ENCODE assay signal across 17 cellular contexts in the genomic region with DNA sequence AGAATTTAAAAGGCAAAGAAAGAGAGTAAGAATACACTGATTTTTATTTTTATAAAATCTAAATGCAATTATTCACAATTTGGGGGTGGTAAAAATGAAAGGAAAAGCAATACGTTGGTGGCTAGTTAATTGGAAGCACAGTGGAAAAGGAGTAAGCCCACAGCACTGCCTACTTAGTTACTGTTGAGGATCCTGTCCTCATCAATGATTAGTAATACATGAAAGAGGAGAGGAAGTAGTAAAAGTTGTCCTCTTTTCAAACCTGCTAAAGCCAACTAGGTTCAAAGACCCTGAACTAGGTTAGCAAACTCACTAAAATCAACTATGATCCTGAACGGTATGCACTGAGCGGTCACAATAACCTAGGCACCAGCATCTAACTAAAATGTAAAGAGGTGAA.
"Had no signal": no experiment of that assay in that cellular context is flagged by ENCODE, and none has a peak within 500 bp of the region (broad histone marks: within the 10 kb centered on the region; RNA-seq: fewer than 3 reads in every experiment).

No MANE protein-coding gene starts in this region.

- H3K27ac Mint-ChIP-seq: effector memory CD8-positive, alpha-beta T cell; immature natural killer cell; nephron progenitor cell had no signal

- H3K27me3 Mint-ChIP-seq: effector memory CD8-positive, alpha-beta T cell; naive thymus-derived CD8-positive, alpha-beta T cell had no signal

- DNase-seq: cortex of kidney; effector memory CD8-positive, alpha-beta T cell; hypothalamus; immature natural killer cell; islet precursor cell; left ventricle myocardium superior; lower lobe of right lung; naive thymus-derived CD8-positive, alpha-beta T cell; nephron progenitor cell; nucleus accumbens; stimulated activated CD4-positive, alpha-beta T cell treated with anti-CD3 and anti-CD28 coated beads, Interleukin-12 subunit alpha, Interleukin-12 subunit beta, amount 100 ng/mL, for 4 hours; stimulated activated CD4-positive, alpha-beta T cell treated with anti-CD3 and anti-CD28 coated beads, Interleukin-1b, Interleukin-23, amount 100 ng/mL, for 48 hours; stimulated activated CD4-positive, alpha-beta T cell treated with anti-CD3 and anti-CD28 coated beads, Interleukin-4, amount 100 ng/mL, for 1 hour; stimulated activated CD8-positive, alpha-beta memory T cell treated with anti-CD3 and anti-CD28 coated beads, Interleukin-4, amount 100 ng/mL, for 48 hours; stimulated activated naive CD4-positive, alpha-beta T cell; upper lobe of left lung had no signal

- H3K9me3 Mint-ChIP-seq: effector memory CD8-positive, alpha-beta T cell; immature natural killer cell; naive thymus-derived CD8-positive, alpha-beta T cell; nephron progenitor cell had no signal

- H3K36me3 Mint-ChIP-seq: immature natural killer cell; naive thymus-derived CD8-positive, alpha-beta T cell had no signal

- ATAC-seq: effector memory CD8-positive, alpha-beta T cell; left ventricle myocardium superior; lower lobe of right lung; naive thymus-derived CD8-positive, alpha-beta T cell; sciatic nerve had no signal

- H3K4me1 Mint-ChIP-seq: immature natural killer cell, nephron progenitor cell had no signal

- H3K4me3 Mint-ChIP-seq: effector memory CD8-positive, alpha-beta T cell; immature natural killer cell; nephron progenitor cell had no signal
